25 cellular contexts compared by ENCODE assay signal in genomic region chr13:38648912-38649311, GRCh38. TPM values are rescaled to one million over a fixed set of nuclear protein-coding genes. Genes with fewer than 3 reads are reported as not detected.
"Had no signal": no experiment of that assay in that cellular context is flagged by ENCODE, and none has a peak within 500 bp of the region (broad histone marks: within the 10 kb centered on the region; RNA-seq: fewer than 3 reads in every experiment).

No MANE protein-coding gene starts in this region.

- H3K4me3 ChIP-seq: left ventricle myocardium inferior, pancreas, prostate gland, skin epidermis, suprapubic skin, thoracic aorta, tibial artery, uterus had no signal

- DNase-seq: hypothalamus; immature natural killer cell; kidney; left colon; left ventricle myocardium inferior; mammary epithelial cell; mesenchymal stem cell; naive thymus-derived CD8-positive, alpha-beta T cell; nucleus accumbens; pancreas; posterior cingulate gyrus; retina; right cardiac atrium; stimulated activated CD4-positive, alpha-beta T cell treated with anti-CD3 and anti-CD28 coated beads, Interleukin-4, amount 100 ng/mL, for 24 hours; stimulated activated naive CD4-positive, alpha-beta T cell; tibial artery; trophoblast cell; uterus had no signal

- H3K27me3 ChIP-seq: pancreas, suprapubic skin, tibial artery, uterus had no signal

- ATAC-seq: left colon; naive thymus-derived CD8-positive, alpha-beta T cell; pancreas; right cardiac atrium; sciatic nerve; stimulated activated effector memory CD8-positive, alpha-beta T cell treated with anti-CD3 and anti-CD28 coated beads, Interleukin-12 subunit alpha, Interleukin-12 subunit beta, amount 100 ng/mL, for 72 hours had no signal

- H3K9me3 ChIP-seq: left ventricle myocardium inferior, pancreas, prostate gland, suprapubic skin, thoracic aorta, tibial artery, uterus had no signal

- H3K27ac ChIP-seq: left ventricle myocardium inferior, pancreas, prostate gland, skin epidermis, suprapubic skin, thoracic aorta, tibial artery, uterus had no signal

- H3K4me1 ChIP-seq: left ventricle myocardium inferior, pancreas, prostate gland, suprapubic skin, tibial artery, uterus had no signal

- H3K36me3 ChIP-seq: left ventricle myocardium inferior, pancreas, prostate gland, suprapubic skin, thoracic aorta, tibial artery, uterus had no signal

RNA-seq across cellular contexts. Expression of gene FREM2, which starts 38.0 kb away (rescaled TPM):
- total RNA-seq: left ventricle myocardium inferior; naive thymus-derived CD8-positive, alpha-beta T cell; osteoblast had no signal
